8 cellular contexts compared by ENCODE assay signal in the genomic region with DNA sequence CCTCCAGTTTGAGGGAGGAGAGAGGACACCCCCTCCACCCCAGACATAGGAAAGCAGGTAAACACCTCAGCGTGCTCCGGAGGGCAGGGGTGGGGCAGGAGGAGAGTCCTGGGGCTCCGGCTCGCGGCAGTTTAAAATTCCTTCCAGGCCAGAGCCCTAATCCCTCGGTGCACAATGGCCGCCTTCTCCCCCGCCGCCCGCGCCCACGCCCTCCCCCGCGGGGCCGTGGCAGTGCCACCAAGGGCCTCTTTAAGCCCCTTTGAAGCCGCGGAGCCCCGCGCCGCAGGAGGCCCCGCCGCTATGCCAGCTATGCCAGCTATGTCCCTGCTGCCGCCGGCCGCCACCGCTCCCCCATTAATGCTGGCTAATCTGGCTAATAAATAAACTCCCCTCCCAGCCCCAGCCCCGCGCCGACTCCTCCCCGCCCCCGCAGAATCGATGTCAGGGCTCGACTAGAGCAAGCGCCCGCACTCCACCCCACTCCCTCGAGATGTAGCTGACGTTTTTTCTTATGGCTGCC.
DNase-seq lines count a peak whose midpoint lies in the region; ATAC-seq, FAIRE-seq and TF ChIP-seq lines count a peak whose summit lies in the region.

No MANE protein-coding gene starts in this region.

- H3K4me3 Mint-ChIP-seq in activated naive CD4-positive, alpha-beta T cell treated with anti-CD3 and anti-CD28 coated beads, Interleukin-2, amount 10 ng/mL, durations not matched to agents 7 days and 5 days = peak overlapping the region; percentile 50
- peak overlapping the region; percentile 54 for H3K4me3 Mint-ChIP-seq in activated T-helper 1 cell treated with anti-CD3 and anti-CD28 coated beads, Interleukin-12 subunit alpha, Interleukin-12 subunit beta, Interleukin-2, Interleukin-4 antibody, amounts not matched to agents 30 ng/mL and 10 ng/mL and 1 ng/mL, durations not matched to agents 14 hours and 24 hours and 36 hours
- peak overlapping the region; percentile 68 for H3K4me3 Mint-ChIP-seq in stimulated activated effector memory CD8-positive, alpha-beta T cell treated with anti-CD3 and anti-CD28 coated beads, Interleukin-12 subunit alpha, Interleukin-12 subunit beta, amount 100 ng/mL, for 72 hours

- no peak overlapping the region for H3K27ac Mint-ChIP-seq in activated naive CD4-positive, alpha-beta T cell treated with anti-CD3 and anti-CD28 coated beads, Interleukin-2, amount 10 ng/mL, durations not matched to agents 7 days and 5 days
- H3K27ac Mint-ChIP-seq in activated T-helper 1 cell treated with anti-CD3 and anti-CD28 coated beads, Interleukin-12 subunit alpha, Interleukin-12 subunit beta, Interleukin-2, Interleukin-4 antibody, amounts not matched to agents 30 ng/mL and 10 ng/mL and 1 ng/mL, durations not matched to agents 14 hours and 24 hours and 36 hours = no peak overlapping the region
- no peak overlapping the region for H3K27ac Mint-ChIP-seq in stimulated activated effector memory CD8-positive, alpha-beta T cell treated with anti-CD3 and anti-CD28 coated beads, Interleukin-12 subunit alpha, Interleukin-12 subunit beta, amount 100 ng/mL, for 72 hours

- no peak for ATAC-seq in stimulated activated effector memory CD8-positive, alpha-beta T cell treated with anti-CD3 and anti-CD28 coated beads, Interleukin-12 subunit alpha, Interleukin-12 subunit beta, amount 100 ng/mL, for 72 hours

- no peaks in the 10 kb centered on the region for H3K36me3 ChIP-seq in iPS DF 6.9 (ENCODE audit: control insufficient read depth, insufficient read depth, low read length)

- CTCF ChIA-PET in activated naive CD4-positive, alpha-beta T cell treated with anti-CD3 and anti-CD28 coated beads, Interleukin-2, amount 10 ng/mL, durations not matched to agents 7 days and 5 days (lab: Charles Lee) = interaction anchor here (0.9 to 1.0 kb wide), 2 partner anchors 17 to 228 kb away, joined by 3 read pairs; no protein-coding TSS in a partner anchor

- H3K27me3 ChIP-seq in iPS DF 6.9 (ENCODE audit: control insufficient read depth, insufficient read depth, low read length) = no peaks in the 10 kb centered on the region

- H3K4me1 ChIP-seq in iPS DF 6.9 (ENCODE audit: control insufficient read depth, insufficient read depth, low read length) = peaks cover 18% of the 10 kb centered on the region

- peaks cover 85% of the 10 kb centered on the region for H3K27me3 Mint-ChIP-seq in activated naive CD4-positive, alpha-beta T cell treated with anti-CD3 and anti-CD28 coated beads, Interleukin-2, amount 10 ng/mL, durations not matched to agents 7 days and 5 days
- peaks cover 37% of the 10 kb centered on the region for H3K27me3 Mint-ChIP-seq in activated T-helper 1 cell treated with anti-CD3 and anti-CD28 coated beads, Interleukin-12 subunit alpha, Interleukin-12 subunit beta, Interleukin-2, Interleukin-4 antibody, amounts not matched to agents 30 ng/mL and 10 ng/mL and 1 ng/mL, durations not matched to agents 14 hours and 24 hours and 36 hours (ENCODE audit: insufficient read depth)

- intact Hi-C loops in activated T-helper 1 cell treated with anti-CD3 and anti-CD28 coated beads, Interleukin-12 subunit alpha, Interleukin-12 subunit beta, Interleukin-2, Interleukin-4 antibody, amounts not matched to agents 30 ng/mL and 10 ng/mL and 1 ng/mL, durations not matched to agents 14 hours and 24 hours and 36 hours (cut with micrococcal nuclease) = loop anchor here (2.0 to 5.0 kb wide), 4 partner anchors 45 to 280 kb away; partner anchors contain the start of gene VEGFA

- no peak for FAIRE-seq in frontal cortex (lab: Jason Lieb, UNC)

- no CpG with 5 or more reads among the region's 37 CpGs for WGBS in iPS DF 6.9 (ENCODE audit: insufficient coverage, insufficient read length)

- no peak for TF ChIP-seq CTCF in GM10266 (IDR thresholded peaks at IDR 0.05; ENCODE audit: control insufficient read depth, insufficient read depth, low read depth, missing control alignments)

- H3K9me3 ChIP-seq in iPS DF 6.9 (ENCODE audit: control insufficient read depth, insufficient read depth, low read length) = no peaks in the 10 kb centered on the region

- no peak for DNase-seq in activated naive CD4-positive, alpha-beta T cell treated with anti-CD3 and anti-CD28 coated beads, Interleukin-2, amount 10 ng/mL, durations not matched to agents 7 days and 5 days
- DNase-seq in activated naive CD4-positive, alpha-beta T cell treated with Interleukin-2 at 50 U/mL for 16 hours = no peak
- DNase-seq in activated T-helper 1 cell treated with anti-CD3 and anti-CD28 coated beads, Interleukin-12 subunit alpha, Interleukin-12 subunit beta, Interleukin-2, Interleukin-4 antibody, amounts not matched to agents 30 ng/mL and 10 ng/mL and 1 ng/mL, durations not matched to agents 14 hours and 24 hours and 36 hours (ENCODE audit: low spot score) = no peak
- no peak for DNase-seq in iPS DF 6.9 (ENCODE audit: low read depth, low spot score)
- DNase-seq in stimulated activated effector memory CD8-positive, alpha-beta T cell treated with anti-CD3 and anti-CD28 coated beads, Interleukin-12 subunit alpha, Interleukin-12 subunit beta, amount 100 ng/mL, for 72 hours (ENCODE audit: low spot score in 2 of 2) = no peak
- DNase-seq in NCI-H1092 treated with DMSO at 0.1 percent for 48 hours (lab: John Stamatoyannopoulos, UW) = no peak
- DNase-seq in frontal cortex (ENCODE audit: low spot score in 2 of 2) = no peak
- no peak for DNase-seq in GM10266 (ENCODE audit: extremely low spot score)

- H3K4me1 Mint-ChIP-seq in activated naive CD4-positive, alpha-beta T cell treated with anti-CD3 and anti-CD28 coated beads, Interleukin-2, amount 10 ng/mL, durations not matched to agents 7 days and 5 days = peaks cover 29% of the 10 kb centered on the region
- peaks cover 6% of the 10 kb centered on the region for H3K4me1 Mint-ChIP-seq in activated T-helper 1 cell treated with anti-CD3 and anti-CD28 coated beads, Interleukin-12 subunit alpha, Interleukin-12 subunit beta, Interleukin-2, Interleukin-4 antibody, amounts not matched to agents 30 ng/mL and 10 ng/mL and 1 ng/mL, durations not matched to agents 14 hours and 24 hours and 36 hours (ENCODE audit: low read depth)
- H3K4me1 Mint-ChIP-seq in stimulated activated effector memory CD8-positive, alpha-beta T cell treated with anti-CD3 and anti-CD28 coated beads, Interleukin-12 subunit alpha, Interleukin-12 subunit beta, amount 100 ng/mL, for 72 hours = peaks cover 12% of the 10 kb centered on the region

- no peak overlapping the region for H3K27ac ChIP-seq in iPS DF 6.9 (ENCODE audit: low read length)

- peak overlapping the region; percentile 7; the same call in 1 of the 2 replicates for H3K4me3 ChIP-seq in iPS DF 6.9 (ENCODE audit: low read length)

- H3K36me3 Mint-ChIP-seq in activated naive CD4-positive, alpha-beta T cell treated with anti-CD3 and anti-CD28 coated beads, Interleukin-2, amount 10 ng/mL, durations not matched to agents 7 days and 5 days = no peaks in the 10 kb centered on the region
- H3K36me3 Mint-ChIP-seq in activated T-helper 1 cell treated with anti-CD3 and anti-CD28 coated beads, Interleukin-12 subunit alpha, Interleukin-12 subunit beta, Interleukin-2, Interleukin-4 antibody, amounts not matched to agents 30 ng/mL and 10 ng/mL and 1 ng/mL, durations not matched to agents 14 hours and 24 hours and 36 hours (ENCODE audit: low read depth) = no peaks in the 10 kb centered on the region
- H3K36me3 Mint-ChIP-seq in stimulated activated effector memory CD8-positive, alpha-beta T cell treated with anti-CD3 and anti-CD28 coated beads, Interleukin-12 subunit alpha, Interleukin-12 subunit beta, amount 100 ng/mL, for 72 hours = no peaks in the 10 kb centered on the region

- H3K9me3 Mint-ChIP-seq in activated naive CD4-positive, alpha-beta T cell treated with anti-CD3 and anti-CD28 coated beads, Interleukin-2, amount 10 ng/mL, durations not matched to agents 7 days and 5 days = no peaks in the 10 kb centered on the region
- H3K9me3 Mint-ChIP-seq in activated T-helper 1 cell treated with anti-CD3 and anti-CD28 coated beads, Interleukin-12 subunit alpha, Interleukin-12 subunit beta, Interleukin-2, Interleukin-4 antibody, amounts not matched to agents 30 ng/mL and 10 ng/mL and 1 ng/mL, durations not matched to agents 14 hours and 24 hours and 36 hours = no peaks in the 10 kb centered on the region
- no peaks in the 10 kb centered on the region for H3K9me3 Mint-ChIP-seq in stimulated activated effector memory CD8-positive, alpha-beta T cell treated with anti-CD3 and anti-CD28 coated beads, Interleukin-12 subunit alpha, Interleukin-12 subunit beta, amount 100 ng/mL, for 72 hours
